ENCODE assay signal across 28 cellular contexts in genomic region chr1:187228790-187229189, GRCh38.
"Had no signal": no experiment of that assay in that cellular context is flagged by ENCODE, and none has a peak within 500 bp of the region (broad histone marks: within the 10 kb centered on the region; RNA-seq: fewer than 3 reads in every experiment).

No MANE protein-coding gene starts in this region.

- H3K4me1 ChIP-seq: colonic mucosa, esophagus muscularis mucosa, esophagus squamous epithelium, foreskin keratinocyte, gastrocnemius medialis, gastroesophageal sphincter, heart left ventricle, heart right ventricle had no signal

- ATAC-seq: effector memory CD8-positive, alpha-beta T cell; esophagus mucosa; foreskin keratinocyte; gastrocnemius medialis; gastroesophageal sphincter; heart left ventricle; heart right ventricle had no signal

- FAIRE-seq: colon, endometrium, endothelial cell of umbilical vein, frontal cortex had no signal

- H3K27me3 ChIP-seq: colonic mucosa, dorsolateral prefrontal cortex, esophagus muscularis mucosa, esophagus squamous epithelium, foreskin keratinocyte, gastrocnemius medialis, gastroesophageal sphincter, heart left ventricle, heart right ventricle had no signal

- H3K27ac ChIP-seq: colonic mucosa, coronary artery, dorsolateral prefrontal cortex, epithelial cell of prostate, esophagus muscularis mucosa, esophagus squamous epithelium, foreskin keratinocyte, gastrocnemius medialis, gastroesophageal sphincter, heart left ventricle, heart right ventricle had no signal

- H3K4me3 ChIP-seq: colonic mucosa, coronary artery, dorsolateral prefrontal cortex, esophagus muscularis mucosa, esophagus squamous epithelium, gastrocnemius medialis, gastroesophageal sphincter, heart left ventricle, heart right ventricle had no signal

- DNase-seq: colonic mucosa; cortex of kidney; dermis blood vessel endothelial cell; dorsolateral prefrontal cortex; effector CD4-positive, alpha-beta T cell; effector CD8-positive, alpha-beta T cell; effector memory CD4-positive, alpha-beta T cell; effector memory CD8-positive, alpha-beta T cell; endodermal cell; erythroblast; esophagus squamous epithelium; foreskin fibroblast; foreskin keratinocyte; foreskin melanocyte; gastrocnemius medialis; glutamatergic neuron; head of caudate nucleus; heart left ventricle; heart right ventricle had no signal

- H3K36me3 ChIP-seq: colonic mucosa, esophagus muscularis mucosa, esophagus squamous epithelium, gastrocnemius medialis, gastroesophageal sphincter, heart left ventricle, heart right ventricle had no signal

- H3K9me3 ChIP-seq: colonic mucosa, esophagus muscularis mucosa, esophagus squamous epithelium, gastrocnemius medialis, heart left ventricle, heart right ventricle had no signal
